ENCODE assay signal across 12 cellular contexts in genomic region chr1:32798679-32799416, GRCh38.
A peak's percentile ranks its signal among the peaks of the same experiment; 100 is the strongest.
DNase-seq lines count a peak whose midpoint lies in the region; ATAC-seq and TF ChIP-seq lines count a peak whose summit lies in the region.
"Had no signal": no experiment of that assay in that cellular context is flagged by ENCODE, and none has a peak within 500 bp of the region (broad histone marks: within the 10 kb centered on the region; RNA-seq: fewer than 3 reads in every experiment).

No MANE protein-coding gene starts in this region.

- ATAC-seq in RWPE2 (ENCODE audit: low read depth) (no peak), HG03342 (IDR thresholded peaks at IDR 0.05; ENCODE audit: unreplicated experiment) (no peak)
- ATAC-seq in central memory CD8-positive, alpha-beta T cell (replicated peaks; ENCODE audit: extremely low read depth, poor library complexity, severe bottlenecking), result peak; percentile 81
- ATAC-seq in stimulated activated naive CD8-positive, alpha-beta T cell treated with anti-CD3 and anti-CD28 coated beads, Interleukin-15, amount 100 ng/mL, for 72 hours, result peak; percentile 90

- H3K4me3 ChIP-seq in RWPE2 (ENCODE audit: severe bottlenecking), result no peak overlapping the region
- H3K4me3 ChIP-seq: esophagus squamous epithelium, thyroid gland had no signal

- peak overlapping the region; percentile 68 for H3K4me3 Mint-ChIP-seq in central memory CD8-positive, alpha-beta T cell
- H3K4me3 Mint-ChIP-seq in stimulated activated naive CD8-positive, alpha-beta T cell treated with anti-CD3 and anti-CD28 coated beads, Interleukin-15, amount 100 ng/mL, for 72 hours, result peak overlapping the region; percentile 62 to 65

- peaks cover 39% of the 10 kb centered on the region for H3K36me3 Mint-ChIP-seq in central memory CD8-positive, alpha-beta T cell (ENCODE audit: insufficient read depth)

- H3K4me1 Mint-ChIP-seq in central memory CD8-positive, alpha-beta T cell, result peaks cover 44% of the 10 kb centered on the region
- peaks cover 63% of the 10 kb centered on the region for H3K4me1 Mint-ChIP-seq in stimulated activated naive CD8-positive, alpha-beta T cell treated with anti-CD3 and anti-CD28 coated beads, Interleukin-15, amount 100 ng/mL, for 72 hours

- peak overlapping the region; percentile 89 for H3K27ac Mint-ChIP-seq in central memory CD8-positive, alpha-beta T cell (ENCODE audit: low read depth)
- peak overlapping the region; percentile 40 to 95 for H3K27ac Mint-ChIP-seq in stimulated activated naive CD8-positive, alpha-beta T cell treated with anti-CD3 and anti-CD28 coated beads, Interleukin-15, amount 100 ng/mL, for 72 hours

- peak overlapping the region; percentile 31 for H3K27ac ChIP-seq in RWPE2 (ENCODE audit: poor library complexity, severe bottlenecking)
- H3K27ac ChIP-seq: esophagus squamous epithelium, thyroid gland had no signal

- intact Hi-C loops in head of caudate nucleus (cut with DNase I), result no loop called here

- no peaks in the 10 kb centered on the region for H3K9me3 ChIP-seq in RWPE2 (ENCODE audit: severe bottlenecking)
- H3K9me3 ChIP-seq: esophagus squamous epithelium, thyroid gland had no signal

- H3K27me3 Mint-ChIP-seq in central memory CD8-positive, alpha-beta T cell, result no peaks in the 10 kb centered on the region
- H3K27me3 Mint-ChIP-seq in stimulated activated naive CD8-positive, alpha-beta T cell treated with anti-CD3 and anti-CD28 coated beads, Interleukin-15, amount 100 ng/mL, for 72 hours, result no peaks in the 10 kb centered on the region

- peak; percentile 17 for DNase-seq in stimulated activated CD4-positive, alpha-beta T cell treated with anti-CD3 and anti-CD28 coated beads, Interleukin-2, amount 100 ng/mL, for 4 hours (ENCODE audit: low read depth)
- DNase-seq in stimulated activated CD4-positive, alpha-beta T cell treated with anti-CD3 and anti-CD28 coated beads, Interleukin-2, amount 100 ng/mL, for 48 hours, result no peak
- no peak for DNase-seq in RWPE2 (ENCODE audit: low spot score)
- DNase-seq in central memory CD8-positive, alpha-beta T cell (ENCODE audit: low spot score in 2 of 2), result peak in 1 of 2 donors; percentile 43
- peak; percentile 45 to 62 for DNase-seq in stimulated activated naive CD8-positive, alpha-beta T cell treated with anti-CD3 and anti-CD28 coated beads, Interleukin-15, amount 100 ng/mL, for 72 hours
- DNase-seq in NCI-H1930 (lab: John Stamatoyannopoulos, UW), result no peak
- no peak for DNase-seq in head of caudate nucleus
- DNase-seq: C1 segment of cervical spinal cord, esophagus squamous epithelium, NCI-H1092, thyroid gland had no signal

- H3K9me3 Mint-ChIP-seq in central memory CD8-positive, alpha-beta T cell, result no peaks in the 10 kb centered on the region
- H3K9me3 Mint-ChIP-seq in stimulated activated naive CD8-positive, alpha-beta T cell treated with anti-CD3 and anti-CD28 coated beads, Interleukin-15, amount 100 ng/mL, for 72 hours, result no peaks in the 10 kb centered on the region

- H3K36me3 ChIP-seq in RWPE2 (ENCODE audit: low read depth), result peaks cover 91% of the 10 kb centered on the region

- H3K27me3 ChIP-seq in RWPE2 (ENCODE audit: insufficient read depth, poor library complexity, severe bottlenecking), result no peaks in the 10 kb centered on the region
- H3K27me3 ChIP-seq: esophagus squamous epithelium, thyroid gland had no signal

- peaks cover 12% of the 10 kb centered on the region for H3K4me1 ChIP-seq in RWPE2 (ENCODE audit: insufficient read depth, poor library complexity, severe bottlenecking)
- H3K4me1 ChIP-seq: esophagus squamous epithelium, thyroid gland had no signal

- no peak for TF ChIP-seq CTCF in RWPE2 (IDR thresholded peaks at IDR 0.05; ENCODE audit: poor library complexity, severe bottlenecking)

Comparison
In these comparisons a context has a peak if more than half of its experiments do, and no peak if none do; other contexts are left out.
1. DNase-seq: peak in stimulated activated CD4-positive, alpha-beta T cell treated with anti-CD3 and anti-CD28 coated beads, Interleukin-2, amount 100 ng/mL, for 4 hours (single experiment) and stimulated activated naive CD8-positive, alpha-beta T cell treated with anti-CD3 and anti-CD28 coated beads, Interleukin-15, amount 100 ng/mL, for 72 hours (2 of 2); none in stimulated activated CD4-positive, alpha-beta T cell treated with anti-CD3 and anti-CD28 coated beads, Interleukin-2, amount 100 ng/mL, for 48 hours (0 of 2), RWPE2 (single experiment), NCI-H1930 (0 of 2) and head of caudate nucleus (0 of 42).
2. ATAC-seq: peak in central memory CD8-positive, alpha-beta T cell (single experiment) and stimulated activated naive CD8-positive, alpha-beta T cell treated with anti-CD3 and anti-CD28 coated beads, Interleukin-15, amount 100 ng/mL, for 72 hours (single experiment); none in RWPE2 (single experiment) and HG03342 (single experiment).